Comparison of ENCODE assay signal across 16 cellular contexts in the genomic region with DNA sequence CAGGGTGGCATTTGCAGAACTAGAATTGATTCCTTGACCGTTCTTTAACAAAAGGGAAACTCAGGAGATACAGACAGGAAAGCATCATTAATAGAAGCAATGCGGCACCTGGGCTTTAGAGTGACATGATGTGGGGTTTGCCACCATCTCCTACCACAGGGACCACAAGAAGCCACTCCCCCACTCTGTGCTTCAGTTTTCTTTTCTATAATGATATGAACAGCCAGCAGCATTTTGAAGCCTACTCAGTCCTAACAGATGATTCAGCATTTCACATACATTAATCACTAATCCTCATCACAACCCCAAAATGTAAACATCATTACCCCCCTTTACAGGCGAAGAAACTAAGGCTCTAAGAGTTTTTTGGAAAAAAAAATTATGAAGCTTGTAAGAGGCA. TPM values are rescaled to one million over a fixed set of nuclear protein-coding genes. Genes with fewer than 3 reads are reported as not detected.
"Had no signal": no experiment of that assay in that cellular context is flagged by ENCODE, and none has a peak within 500 bp of the region (broad histone marks: within the 10 kb centered on the region; RNA-seq: fewer than 3 reads in every experiment).

No MANE protein-coding gene starts in this region.

- H3K4me3 ChIP-seq: gastrocnemius medialis, heart right ventricle, lung, neural progenitor cell, right lobe of liver, stomach, testis, upper lobe of left lung had no signal

- DNase-seq: activated CD4-positive, alpha-beta T cell treated with anti-CD3 and anti-CD28 coated beads, Interleukin-2, amount 50 U/mL, for 1 hour; activated naive CD8-positive, alpha-beta T cell treated with anti-CD3 and anti-CD28 coated beads, Interleukin-2, amount 50 U/mL, for 24 hours; aorta; cerebellar nuclear complex; effector memory CD4-positive, alpha-beta T cell; gastrocnemius medialis; heart right ventricle; islet precursor cell; right lobe of liver; stomach; testis; upper lobe of left lung had no signal

- ATAC-seq: activated naive CD8-positive, alpha-beta T cell treated with anti-CD3 and anti-CD28 coated beads, Interleukin-2, amount 50 U/mL, for 24 hours; gastrocnemius medialis; heart right ventricle; right lobe of liver had no signal

- H3K27ac ChIP-seq: gastrocnemius medialis, heart right ventricle, neural progenitor cell, right lobe of liver, stomach, testis, upper lobe of left lung had no signal

- H2AFZ ChIP-seq: neural progenitor cell had no signal

- H3K9me3 ChIP-seq: gastrocnemius medialis, heart right ventricle, right lobe of liver, stomach, testis, upper lobe of left lung had no signal

- H3K27me3 ChIP-seq: gastrocnemius medialis, heart right ventricle, neural progenitor cell, right lobe of liver, stomach, testis, upper lobe of left lung had no signal

- H3K4me2 ChIP-seq: neural progenitor cell had no signal

- H3K9ac ChIP-seq: neural progenitor cell had no signal

- H3K36me3 ChIP-seq: gastrocnemius medialis, neural progenitor cell, right lobe of liver had no signal

- H3K4me1 ChIP-seq: gastrocnemius medialis, heart right ventricle, neural progenitor cell, right lobe of liver, testis, upper lobe of left lung had no signal

RNA-seq across cellular contexts. Expression of a gene that starts 22.9 kb away (rescaled TPM):
- total RNA-seq: activated CD8-positive, alpha-beta memory T cell treated with anti-CD3 and anti-CD28 coated beads for 36 hours; activated T-helper 1 cell treated with anti-CD3 and anti-CD28 coated beads, Interleukin-12 subunit alpha, Interleukin-12 subunit beta, Interleukin-2, Interleukin-4 antibody, amounts not matched to agents 30 ng/mL and 10 ng/mL and 1 ng/mL, durations not matched to agents 14 hours and 24 hours and 36 hours had no signal
